1 cellular context compared by ENCODE assay signal in genomic region chr1:147539122-147539575, GRCh38.
TF ChIP-seq lines count a peak whose summit lies in the region.

No MANE protein-coding gene starts in this region.

TF ChIP-seq in K562, 482 proteins besides CTCF, POLR2A, EP300 and RAD21 (continued from another document):
- TF ChIP-seq, protein P1, sequence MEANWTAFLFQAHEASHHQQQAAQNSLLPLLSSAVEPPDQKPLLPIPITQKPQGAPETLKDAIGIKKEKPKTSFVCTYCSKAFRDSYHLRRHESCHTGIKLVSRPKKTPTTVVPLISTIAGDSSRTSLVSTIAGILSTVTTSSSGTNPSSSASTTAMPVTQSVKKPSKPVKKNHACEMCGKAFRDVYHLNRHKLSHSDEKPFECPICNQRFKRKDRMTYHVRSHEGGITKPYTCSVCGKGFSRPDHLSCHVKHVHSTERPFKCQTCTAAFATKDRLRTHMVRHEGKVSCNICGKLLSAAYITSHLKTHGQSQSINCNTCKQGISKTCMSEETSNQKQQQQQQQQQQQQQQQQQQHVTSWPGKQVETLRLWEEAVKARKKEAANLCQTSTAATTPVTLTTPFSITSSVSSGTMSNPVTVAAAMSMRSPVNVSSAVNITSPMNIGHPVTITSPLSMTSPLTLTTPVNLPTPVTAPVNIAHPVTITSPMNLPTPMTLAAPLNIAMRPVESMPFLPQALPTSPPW (CRISPR knock-in tag; IDR thresholded peaks at IDR 0.05) = peak; percentile 28; the same call in 1 of the 2 replicates
- TF ChIP-seq CEBPG (CRISPR knock-in tag; IDR thresholded peaks at IDR 0.05) (no peak), CEBPG (tag; conservative IDR thresholded peaks at IDR 0.05 in 1 of 2, IDR thresholded peaks at IDR 0.05 in 1 of 2) (peak in 1 of 2 experiments; percentile 39; a peak in 2 of 4 replicates), ZNF586 (CRISPR knock-in tag; conservative IDR thresholded peaks at IDR 0.05) (no peak), BCOR (IDR thresholded peaks at IDR 0.05) (peak; percentile 94), COPS2 (conservative IDR thresholded peaks at IDR 0.05) (no peak), ZNF324 (CRISPR knock-in tag; IDR thresholded peaks at IDR 0.05) (no peak), SMARCA5 (IDR thresholded peaks at IDR 0.05) (peak; percentile 92), ZFP36 (IDR thresholded peaks at IDR 0.05; ENCODE audit: low read depth, low read length, partially characterized antibody) (peak; percentile 86), PRDM10 (IDR thresholded peaks at IDR 0.05; ENCODE audit: partially characterized antibody) (peak; percentile 80), JUN (IDR thresholded peaks at IDR 0.05; ENCODE audit: borderline replicate concordance, low read depth, low read length) (peak; percentile 79; the same call in 1 of the 2 replicates), JUN (CRISPR knock-in tag; IDR thresholded peaks at IDR 0.05; ENCODE audit: borderline replicate concordance) (no peak), RCOR1 (IDR thresholded peaks at IDR 0.05; ENCODE audit: borderline replicate concordance in 1 of 2, low read depth in 2 of 2, low read length in 2 of 2) (peak in 1 of 2 experiments; percentile 46; a peak in 1 of 4 replicates), SAP30 (IDR thresholded peaks at IDR 0.05; ENCODE audit: borderline replicate concordance, insufficient read depth, low read depth, low read length, poor library complexity, severe bottlenecking) (no peak), KLF13 (tag; IDR thresholded peaks at IDR 0.05; ENCODE audit: borderline replicate concordance, low read depth) (no peak), FOSL1 (tag; conservative IDR thresholded peaks at IDR 0.05) (peak; percentile 97), ATF3 (IDR thresholded peaks at IDR 0.05) (peak; percentile 83), ATF3 (CRISPR knock-in tag; conservative IDR thresholded peaks at IDR 0.05) (no peak), NFE2 (IDR thresholded peaks at IDR 0.05; ENCODE audit: low read depth) (0 out of 2 replicates have a peak, but pooled peaks have one; percentile 29), NR4A1 (CRISPR knock-in tag; IDR thresholded peaks at IDR 0.05) (no peak), NR4A1 (tag; IDR thresholded peaks at IDR 0.05) (no peak), SMARCA4 (IDR thresholded peaks at IDR 0.05) (peak; percentile 61), HMG20B (CRISPR knock-in tag; IDR thresholded peaks at IDR 0.05) (no peak), HDAC2 (IDR thresholded peaks at IDR 0.05) (peak; percentile 56; the same call in 1 of the 2 replicates), KDM1A (IDR thresholded peaks at IDR 0.05) (peak; percentile 79 to 89), ARID1B (IDR thresholded peaks at IDR 0.05) (peak; percentile 51; the same call in 1 of the 2 replicates), DPF2 (IDR thresholded peaks at IDR 0.05) (peak; percentile 47), BHLHE40 (IDR thresholded peaks at IDR 0.05; ENCODE audit: low read length) (no peak), ZNF778 (CRISPR knock-in tag; IDR thresholded peaks at IDR 0.05) (no peak)
